22 cellular contexts compared by ENCODE assay signal in the genomic region with DNA sequence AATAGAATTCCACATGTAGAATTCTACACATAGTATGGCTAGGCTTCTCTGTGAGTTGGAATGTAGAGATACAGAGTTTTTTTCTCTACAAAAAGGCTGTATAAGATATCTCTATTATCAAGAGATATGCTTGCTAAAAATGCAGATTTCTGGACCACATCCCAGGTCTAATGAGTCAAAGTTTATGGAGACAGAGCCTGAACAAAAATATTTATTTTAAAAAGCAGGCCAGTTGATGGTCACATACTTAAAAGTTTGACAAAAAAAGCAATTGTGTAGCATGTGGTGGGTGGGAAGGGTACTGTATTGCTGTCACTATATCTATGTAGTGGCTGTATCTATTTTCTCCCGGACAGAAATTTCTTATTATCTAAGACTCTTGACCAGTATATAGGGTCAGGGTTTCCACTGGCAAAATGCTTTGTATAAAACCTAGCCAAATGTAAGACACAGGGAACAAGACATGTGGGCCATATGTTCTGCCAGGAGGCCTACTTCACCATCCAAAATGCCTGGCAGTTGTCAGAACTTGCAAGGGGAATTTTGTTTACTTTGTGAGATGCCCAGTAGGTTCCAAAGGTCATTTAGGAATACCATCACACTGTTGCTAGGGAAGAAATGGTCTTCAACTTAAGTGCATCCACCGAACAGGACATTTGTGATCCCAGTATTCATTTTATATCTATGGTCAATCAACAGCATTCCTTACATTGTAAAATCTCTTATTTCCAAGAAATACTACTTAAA.
DNase-seq lines count a peak whose midpoint lies in the region; ATAC-seq, FAIRE-seq and TF ChIP-seq lines count a peak whose summit lies in the region.
"Had no signal": no experiment of that assay in that cellular context is flagged by ENCODE, and none has a peak within 500 bp of the region (broad histone marks: within the 10 kb centered on the region; RNA-seq: fewer than 3 reads in every experiment).

No MANE protein-coding gene starts in this region.

- H3K36me3 ChIP-seq in Karpas-422 (ENCODE audit: insufficient read depth, low read length) (peaks cover 58% of the 10 kb centered on the region), right lobe of liver (peaks cover 0 to 12% (median 2%) of the 10 kb centered on the region in 4 donors)

- no peak overlapping the region for H3K4me3 ChIP-seq in Karpas-422 (ENCODE audit: low read length)
- H3K4me3 ChIP-seq in right lobe of liver = no peak overlapping the region
- H3K4me3 ChIP-seq: adrenal gland, cardiac muscle cell, gastroesophageal sphincter, testis had no signal

- no peaks in the 10 kb centered on the region for H3K9me2 ChIP-seq in Karpas-422 (replicated peaks; ENCODE audit: insufficient read depth, low read length)

- intact Hi-C loops in right lobe of liver (cut with DNase I) = no loop called here

- peaks cover 47% of the 10 kb centered on the region for H3K36me3 Mint-ChIP-seq in activated naive CD8-positive, alpha-beta T cell treated with anti-CD3 and anti-CD28 coated beads for 36 hours

- no peak for TF ChIP-seq CTCF in right lobe of liver (IDR thresholded peaks at IDR 0.05)

- peak in 3 of 4 donors; percentile 63 to 76 (median 72) for ATAC-seq in right lobe of liver
- no peak for ATAC-seq in GM19455 (IDR thresholded peaks at IDR 0.05; ENCODE audit: unreplicated experiment)
- ATAC-seq: activated CD8-positive, alpha-beta T cell treated with anti-CD3 and anti-CD28 coated beads, Interleukin-2, amount 10 ng/mL, durations not matched to agents 7 days and 5 days; gastroesophageal sphincter had no signal

- TF ChIP-seq POLR2A in GM12891 (IDR thresholded peaks at IDR 0.05; ENCODE audit: low read depth, low read length) = no peak
- TF ChIP-seq POLR2A in right lobe of liver (IDR thresholded peaks at IDR 0.05) = no peak

- 63% methylated on average over 2 of the region's 2 CpGs for WGBS in right lobe of liver (ENCODE audit: insufficient coverage, low coverage, low lambda C conversion rate, missing lambda C conversion rate)

- H3K27ac ChIP-seq in Karpas-422 (ENCODE audit: low read length) = peak overlapping the region; percentile 89
- no peak overlapping the region for H3K27ac ChIP-seq in right lobe of liver
- H3K27ac ChIP-seq: adrenal gland, cardiac muscle cell, neutrophil, testis had no signal

- H3K27ac Mint-ChIP-seq in activated naive CD8-positive, alpha-beta T cell treated with anti-CD3 and anti-CD28 coated beads for 36 hours = no peak overlapping the region

- no peak for DNase-seq in GM12891 (ENCODE audit: insufficient read length, low spot score)
- no peak for DNase-seq in Karpas-422
- DNase-seq in cerebellum (ENCODE audit: low spot score) = peak; percentile 4
- no peak for DNase-seq in right lobe of liver
- DNase-seq in activated naive CD8-positive, alpha-beta T cell treated with anti-CD3 and anti-CD28 coated beads for 36 hours = no peak
- no peak for DNase-seq in NCI-H2029 (lab: John Stamatoyannopoulos, UW)
- DNase-seq: activated CD4-positive, alpha-beta T cell treated with anti-CD3 and anti-CD28 coated beads for 1 hour; activated CD8-positive, alpha-beta T cell treated with anti-CD3 and anti-CD28 coated beads, Interleukin-2, amount 10 ng/mL, durations not matched to agents 7 days and 5 days; activated gamma-delta T cell treated with Interleukin-2 at 50 U/mL for 16 hours; adrenal gland; DND-41; islet precursor cell; NCI-H1694 treated with DMSO at 0.1 percent for 48 hours; NCI-H774; stimulated activated CD4-positive, alpha-beta T cell treated with anti-CD3 and anti-CD28 coated beads, Interleukin-2, amount 100 ng/mL, for 48 hours; stimulated activated naive CD4-positive, alpha-beta T cell; testis had no signal

- peaks cover 2% of the 10 kb centered on the region for H3K4me1 Mint-ChIP-seq in activated naive CD8-positive, alpha-beta T cell treated with anti-CD3 and anti-CD28 coated beads for 36 hours

- no peaks in the 10 kb centered on the region for H3K27me3 ChIP-seq in Karpas-422 (ENCODE audit: low read length)
- H3K27me3 ChIP-seq in right lobe of liver = no peaks in the 10 kb centered on the region
- H3K27me3 ChIP-seq: adrenal gland, cardiac muscle cell, gastroesophageal sphincter, neutrophil, testis had no signal

- H3K4me1 ChIP-seq in Karpas-422 (ENCODE audit: low read length) = peaks cover 32% of the 10 kb centered on the region
- peaks cover 0 to 6% (median 0%) of the 10 kb centered on the region in 4 donors for H3K4me1 ChIP-seq in right lobe of liver
- H3K4me1 ChIP-seq: testis had no signal

- no peak overlapping the region for H3K9ac ChIP-seq in Karpas-422 (ENCODE audit: low read length)

- peaks cover 10% of the 10 kb centered on the region for H3K9me3 Mint-ChIP-seq in activated naive CD8-positive, alpha-beta T cell treated with anti-CD3 and anti-CD28 coated beads for 36 hours

- no peaks in the 10 kb centered on the region for H3K27me3 Mint-ChIP-seq in activated naive CD8-positive, alpha-beta T cell treated with anti-CD3 and anti-CD28 coated beads for 36 hours

- no peak overlapping the region for H3K4me2 ChIP-seq in Karpas-422 (ENCODE audit: low read depth, low read length, poor library complexity, severe bottlenecking)

- H4K20me1 ChIP-seq in Karpas-422 (ENCODE audit: insufficient read depth, low read depth, low read length) = no peaks in the 10 kb centered on the region

- H3K79me2 ChIP-seq in Karpas-422 (ENCODE audit: low read length) = peaks cover 28% of the 10 kb centered on the region; the same call in 1 of the 2 replicates

- peak; percentile 23 for FAIRE-seq in GM12891 (lab: Jason Lieb, UNC)
- FAIRE-seq: H1 had no signal

- no peak overlapping the region for H2AFZ ChIP-seq in Karpas-422 (ENCODE audit: low read length)

- H3K9me3 ChIP-seq in Karpas-422 (ENCODE audit: low read length) = no peaks in the 10 kb centered on the region
- H3K9me3 ChIP-seq in right lobe of liver = no peaks in the 10 kb centered on the region
- H3K9me3 ChIP-seq: adrenal gland, neutrophil, testis had no signal

- no peak overlapping the region for H3K4me3 Mint-ChIP-seq in activated naive CD8-positive, alpha-beta T cell treated with anti-CD3 and anti-CD28 coated beads for 36 hours
- H3K4me3 Mint-ChIP-seq: activated CD8-positive, alpha-beta T cell treated with anti-CD3 and anti-CD28 coated beads, Interleukin-2, amount 10 ng/mL, durations not matched to agents 7 days and 5 days had no signal

TF ChIP-seq in GM12891, 5 proteins besides CTCF, POLR2A, EP300 and RAD21:
- TF ChIP-seq POLR2AphosphoS5 (IDR thresholded peaks at IDR 0.05; ENCODE audit: low read depth, low read length) (no peak), SPI1 (IDR thresholded peaks at IDR 0.05; ENCODE audit: low read depth, low read length) (no peak), PAX5 (IDR thresholded peaks at IDR 0.05; ENCODE audit: insufficient read depth, low read length, severe bottlenecking) (no peak), POU2F2 (IDR thresholded peaks at IDR 0.05; ENCODE audit: low read depth, low read length) (no peak)
